In the genomic region with DNA sequence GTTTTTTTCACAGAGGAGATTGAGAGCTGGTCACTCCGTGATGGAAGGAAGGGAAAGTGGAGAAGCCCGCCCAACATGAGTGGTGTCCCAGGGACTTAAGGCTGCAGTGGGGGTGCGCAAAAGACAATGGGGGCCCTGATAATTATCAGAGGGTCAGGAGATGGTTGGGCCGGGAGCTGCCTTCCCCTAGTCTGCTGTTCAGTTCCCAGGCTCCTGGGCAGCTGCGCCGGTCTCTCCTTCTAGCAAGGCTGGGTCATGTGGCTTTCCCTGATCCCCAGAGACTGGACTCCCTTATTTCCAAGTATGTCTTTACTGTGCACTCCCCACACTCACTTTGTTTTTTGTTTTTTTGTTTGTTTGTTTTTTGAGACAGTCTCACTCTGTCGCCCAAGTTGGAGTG, we compare ENCODE assay signal across 1 cellular context.
TF ChIP-seq lines count a peak whose summit lies in the region.

No MANE protein-coding gene starts in this region.

TF ChIP-seq in H1, 55 proteins besides CTCF, POLR2A, EP300 and RAD21:
- no peak for TF ChIP-seq POU5F1 (IDR thresholded peaks at IDR 0.05; ENCODE audit: low read depth, low read length)
- TF ChIP-seq, protein P1, sequence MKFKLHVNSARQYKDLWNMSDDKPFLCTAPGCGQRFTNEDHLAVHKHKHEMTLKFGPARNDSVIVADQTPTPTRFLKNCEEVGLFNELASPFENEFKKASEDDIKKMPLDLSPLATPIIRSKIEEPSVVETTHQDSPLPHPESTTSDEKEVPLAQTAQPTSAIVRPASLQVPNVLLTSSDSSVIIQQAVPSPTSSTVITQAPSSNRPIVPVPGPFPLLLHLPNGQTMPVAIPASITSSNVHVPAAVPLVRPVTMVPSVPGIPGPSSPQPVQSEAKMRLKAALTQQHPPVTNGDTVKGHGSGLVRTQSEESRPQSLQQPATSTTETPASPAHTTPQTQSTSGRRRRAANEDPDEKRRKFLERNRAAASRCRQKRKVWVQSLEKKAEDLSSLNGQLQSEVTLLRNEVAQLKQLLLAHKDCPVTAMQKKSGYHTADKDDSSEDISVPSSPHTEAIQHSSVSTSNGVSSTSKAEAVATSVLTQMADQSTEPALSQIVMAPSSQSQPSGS (IDR thresholded peaks at IDR 0.05; ENCODE audit: low read length), result no peak
- TF ChIP-seq BRCA1 (IDR thresholded peaks at IDR 0.05; ENCODE audit: low read depth, low read length), result no peak
- no peak for TF ChIP-seq SUZ12 (IDR thresholded peaks at IDR 0.05; ENCODE audit: low read length)
